Comparison of ENCODE assay signal across 16 cellular contexts in the genomic region with DNA sequence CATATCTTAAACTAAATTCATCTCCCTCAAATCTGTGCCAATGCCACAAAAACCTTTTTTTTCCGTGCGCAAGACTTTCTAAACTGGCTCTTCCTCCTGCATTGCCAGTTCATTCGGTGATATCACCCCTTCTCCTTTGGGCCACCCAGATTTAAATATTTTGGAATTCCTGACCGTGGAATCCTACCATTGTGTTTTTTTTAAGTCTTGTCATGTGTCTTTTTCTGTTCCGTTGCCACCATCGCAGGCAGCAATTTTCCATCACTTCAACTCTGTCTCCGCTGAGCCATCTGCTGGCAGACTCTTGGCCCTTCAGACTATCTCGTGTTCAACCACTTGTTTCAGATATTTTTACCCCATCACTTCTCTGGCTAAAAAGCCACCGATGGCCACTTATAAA.
A peak's percentile ranks its signal among the peaks of the same experiment; 100 is the strongest.
DNase-seq lines count a peak whose midpoint lies in the region; TF ChIP-seq lines count a peak whose summit lies in the region.
"Had no signal": no experiment of that assay in that cellular context is flagged by ENCODE, and none has a peak within 500 bp of the region (broad histone marks: within the 10 kb centered on the region; RNA-seq: fewer than 3 reads in every experiment).

No MANE protein-coding gene starts in this region.

- H3K27ac Mint-ChIP-seq in brain: peak overlapping the region in 3 of 5 experiments; percentile 52 to 70 (median 65)
- H3K27ac Mint-ChIP-seq in immature natural killer cell: no peak overlapping the region
- H3K27ac Mint-ChIP-seq: activated CD4-positive, alpha-beta T cell treated with anti-CD3 and anti-CD28 coated beads, Interleukin-2, amount 10 ng/mL, durations not matched to agents 7 days and 5 days; activated naive CD8-positive, alpha-beta T cell; CD4-positive, alpha-beta memory T cell had no signal

- no peak for TF ChIP-seq CTCF in brain (conservative IDR thresholded peaks at IDR 0.05)
- no peak for TF ChIP-seq CTCF in GM20000 (IDR thresholded peaks at IDR 0.05; ENCODE audit: extremely low read depth, missing control alignments)

- H2BK15ac ChIP-seq in mesendoderm (replicated peaks; ENCODE audit: low read depth): no peak overlapping the region

- H3K27me3 ChIP-seq in mesendoderm (ENCODE audit: insufficient read depth, low read length, poor library complexity): no peaks in the 10 kb centered on the region
- H3K27me3 ChIP-seq: gastroesophageal sphincter, pancreas had no signal

- H3K4me3 ChIP-seq in mesendoderm (ENCODE audit: low read length): no peak overlapping the region
- H3K4me3 ChIP-seq: gastroesophageal sphincter, pancreas had no signal

- H3K56ac ChIP-seq in mesendoderm (ENCODE audit: low read length): no peak overlapping the region

- H4K8ac ChIP-seq in mesendoderm (ENCODE audit: low read depth, low read length): no peak overlapping the region

- H3K4ac ChIP-seq in mesendoderm (ENCODE audit: low read depth, low read length): no peak overlapping the region

- no peak overlapping the region for H3K4me2 ChIP-seq in mesendoderm (ENCODE audit: low read length)

- H3K36me3 Mint-ChIP-seq in brain (no peaks in the 10 kb centered on the region), immature natural killer cell (no peaks in the 10 kb centered on the region)
- H3K36me3 Mint-ChIP-seq: activated naive CD8-positive, alpha-beta T cell; CD4-positive, alpha-beta memory T cell had no signal

- H2BK120ac ChIP-seq in mesendoderm (ENCODE audit: low read depth, low read length): no peak overlapping the region

- H3K27me3 Mint-ChIP-seq in brain (peaks cover 6% of the 10 kb centered on the region), immature natural killer cell (ENCODE audit: low read depth in 3 of 3) (peaks cover 0 to 5% (median 2%) of the 10 kb centered on the region in 3 donors)
- H3K27me3 Mint-ChIP-seq: activated CD4-positive, alpha-beta T cell treated with anti-CD3 and anti-CD28 coated beads, Interleukin-2, amount 10 ng/mL, durations not matched to agents 7 days and 5 days had no signal

- no peaks in the 10 kb centered on the region for H3K36me3 ChIP-seq in mesendoderm (ENCODE audit: control insufficient read depth, insufficient read depth, low read length)
- H3K36me3 ChIP-seq: gastroesophageal sphincter, pancreas had no signal

- H3K9me3 Mint-ChIP-seq in brain (peaks cover 0 to 9% (median 0%) of the 10 kb centered on the region in 5 experiments), immature natural killer cell (no peaks in the 10 kb centered on the region)
- H3K9me3 Mint-ChIP-seq: activated CD4-positive, alpha-beta T cell treated with anti-CD3 and anti-CD28 coated beads, Interleukin-2, amount 10 ng/mL, durations not matched to agents 7 days and 5 days; CD4-positive, alpha-beta memory T cell had no signal

- H3K79me2 ChIP-seq in mesendoderm (ENCODE audit: control insufficient read depth, insufficient read depth, low read length): no peaks in the 10 kb centered on the region

- H3K4me1 Mint-ChIP-seq in brain (peaks cover 29% of the 10 kb centered on the region), immature natural killer cell (no peaks in the 10 kb centered on the region)
- H3K4me1 Mint-ChIP-seq: activated CD4-positive, alpha-beta T cell treated with anti-CD3 and anti-CD28 coated beads, Interleukin-2, amount 10 ng/mL, durations not matched to agents 7 days and 5 days; CD4-positive, alpha-beta memory T cell had no signal

- WGBS in mesendoderm (ENCODE audit: extremely low coverage, insufficient coverage, low lambda C conversion rate): no CpG with 5 or more reads among the region's 9 CpGs

- peaks cover 5% of the 10 kb centered on the region for H3K4me1 ChIP-seq in mesendoderm (ENCODE audit: control insufficient read depth, low read depth, low read length)

- no peak overlapping the region for H3K23ac ChIP-seq in mesendoderm (ENCODE audit: low read length)

- H4K5ac ChIP-seq in mesendoderm (ENCODE audit: low read length): no peak overlapping the region

- DNase-seq in NCI-H2227 (lab: John Stamatoyannopoulos, UW; ENCODE audit: unreplicated experiment) (peak; percentile 21), NCI-H2227 treated with DMSO at 0.1 percent for 48 hours (lab: John Stamatoyannopoulos, UW) (no peak), mesendoderm (peak; percentile 53), substantia nigra (lab: John Stamatoyannopoulos, UW) (peak in 13 of 49 donors; percentile 3 to 24 (median 8)), GM20000 (ENCODE audit: low spot score) (no peak), NCI-H446 treated with DMSO at 0.1 percent for 48 hours (lab: John Stamatoyannopoulos, UW) (no peak), immature natural killer cell (no peak)
- DNase-seq: 8988T; activated CD4-positive, alpha-beta T cell treated with anti-CD3 and anti-CD28 coated beads, Interleukin-2, amount 10 ng/mL, durations not matched to agents 7 days and 5 days; CD4-positive, alpha-beta memory T cell; NCI-H2029; pancreas; SIG-M5 had no signal

- no peak overlapping the region for H2BK5ac ChIP-seq in mesendoderm (ENCODE audit: low read length)

- H3K27ac ChIP-seq in mesendoderm (ENCODE audit: low read depth, low read length): no peak overlapping the region
- H3K27ac ChIP-seq in substantia nigra (ENCODE audit: low read depth, low read length, poor library complexity, severe bottlenecking): peak overlapping the region; percentile 66

- H2AK5ac ChIP-seq in mesendoderm (ENCODE audit: low read length): no peak overlapping the region

- no peak overlapping the region for H3K18ac ChIP-seq in mesendoderm (ENCODE audit: low read length)

- no peak overlapping the region for H3K4me3 Mint-ChIP-seq in brain
- no peak overlapping the region for H3K4me3 Mint-ChIP-seq in immature natural killer cell
- H3K4me3 Mint-ChIP-seq: activated CD4-positive, alpha-beta T cell treated with anti-CD3 and anti-CD28 coated beads, Interleukin-2, amount 10 ng/mL, durations not matched to agents 7 days and 5 days; activated naive CD8-positive, alpha-beta T cell had no signal

- no peak overlapping the region for H3K9ac ChIP-seq in mesendoderm (ENCODE audit: low read length)

- no peaks in the 10 kb centered on the region for H3K79me1 ChIP-seq in mesendoderm (ENCODE audit: low read length)

Comparison
In these comparisons a context has a peak if more than half of its experiments do, and no peak if none do; other contexts are left out.
1. DNase-seq: peak in NCI-H2227 (single experiment) and mesendoderm (single experiment); none in NCI-H2227 treated with DMSO at 0.1 percent for 48 hours (single experiment), GM20000 (single experiment), NCI-H446 treated with DMSO at 0.1 percent for 48 hours (single experiment) and immature natural killer cell (0 of 3).
2. H3K27ac Mint-ChIP-seq: peak in brain (3 of 5); none in immature natural killer cell (0 of 6).